12 cellular contexts compared by ENCODE assay signal in the genomic region with DNA sequence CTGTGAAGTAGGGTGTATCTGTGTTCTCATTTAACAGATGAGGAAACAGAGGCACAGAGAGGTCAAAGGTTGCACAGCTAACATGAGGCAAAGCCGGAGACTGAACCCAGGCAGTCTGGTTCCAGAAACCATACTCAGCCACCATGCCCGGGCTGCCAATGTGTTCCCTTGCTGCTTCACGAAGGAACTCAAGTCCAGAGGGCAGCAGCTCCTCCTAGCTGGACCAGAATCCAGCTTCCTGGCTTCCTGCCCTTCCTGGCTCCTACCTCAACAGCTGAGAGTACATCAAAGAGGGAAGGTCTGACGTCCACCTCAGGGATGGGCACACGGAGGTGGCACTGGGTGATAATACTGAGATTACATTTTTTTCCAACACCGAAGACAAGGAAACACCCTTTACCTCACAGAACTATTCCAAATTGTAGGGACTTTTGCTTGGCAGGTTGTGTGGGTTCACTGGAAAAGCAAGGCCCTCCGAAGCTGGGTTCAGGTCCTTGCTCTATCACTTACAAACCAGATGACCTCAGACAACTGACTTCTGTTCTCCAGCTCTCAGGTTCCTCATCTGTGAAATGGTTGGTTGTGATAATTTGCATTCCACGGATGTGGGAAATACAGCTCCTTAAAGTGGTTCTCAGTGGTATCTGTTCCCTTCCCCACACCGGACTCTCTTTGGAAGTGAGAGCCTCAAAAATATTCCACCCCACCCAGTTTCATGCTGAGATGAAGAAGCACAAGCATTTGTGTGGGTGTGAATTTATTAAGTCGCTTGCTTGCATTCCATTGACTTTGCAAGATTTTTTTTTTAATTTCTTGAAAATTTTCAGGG.
DNase-seq lines count a peak whose midpoint lies in the region; ATAC-seq, FAIRE-seq and TF ChIP-seq lines count a peak whose summit lies in the region.
"Had no signal": no experiment of that assay in that cellular context is flagged by ENCODE, and none has a peak within 500 bp of the region (broad histone marks: within the 10 kb centered on the region; RNA-seq: fewer than 3 reads in every experiment).

No MANE protein-coding gene starts in this region.

- H3K4me1 ChIP-seq in gastroesophageal sphincter, result peaks cover 0 to 14% (median 0%) of the 10 kb centered on the region in 3 donors
- H3K4me1 ChIP-seq in small intestine (ENCODE audit: control insufficient read depth in 2 of 2, insufficient read depth in 1 of 2, low read depth in 1 of 2, low read length in 1 of 2), result peaks cover 4 to 8% of the 10 kb centered on the region in 2 donors

- H3K27me3 ChIP-seq in gastroesophageal sphincter, result no peaks in the 10 kb centered on the region
- H3K27me3 ChIP-seq in small intestine (ENCODE audit: control insufficient read depth in 2 of 2, insufficient read depth in 2 of 2, low read length in 2 of 2), result peaks cover 0 to 2% of the 10 kb centered on the region in 2 donors

- no peaks in the 10 kb centered on the region for H3K36me3 ChIP-seq in gastroesophageal sphincter
- H3K36me3 ChIP-seq in small intestine (ENCODE audit: control insufficient read depth in 2 of 2, insufficient read depth in 2 of 2, low read length in 2 of 2), result no peaks in the 10 kb centered on the region

- 43 to 100% methylated on average over 3 to 4 of the region's 10 CpGs for WGBS in gastroesophageal sphincter (ENCODE audit: low coverage in 1 of 2), 2 donors
- WGBS in small intestine, 3 donors, result 29 to 52% (median 41%) methylated on average over 10 of the region's 10 CpGs

- no peak for TF ChIP-seq POLR2A in gastroesophageal sphincter (IDR thresholded peaks at IDR 0.05)

- ATAC-seq in gastroesophageal sphincter (peak; percentile 29), GM18498 (IDR thresholded peaks at IDR 0.05; ENCODE audit: unreplicated experiment) (no peak)

- no peak for FAIRE-seq in small intestine (lab: Jason Lieb, UNC)
- FAIRE-seq: D721Med, kidney had no signal

- peak; percentile 42 for DNase-seq in GM13976 (ENCODE audit: low spot score)
- DNase-seq in NCI-H69 (lab: John Stamatoyannopoulos, UW), result peak; percentile 13
- peak; percentile 87 for DNase-seq in small intestine
- DNase-seq in OCI-M2 (lab: John Stamatoyannopoulos, UW; ENCODE audit: unreplicated experiment), result no peak
- no peak for DNase-seq in GM10266 (ENCODE audit: extremely low spot score)
- DNase-seq: activated effector memory CD4-positive, alpha-beta T cell treated with Interleukin-2 at 50 U/mL for 16 hours; kidney; NK-92 treated with Interleukin-12 subunit alpha and Interleukin-12 subunit beta, amount 100 ng/mL, for 24 hours; SW 1271 had no signal

- TF ChIP-seq CTCF in GM13976 (IDR thresholded peaks at IDR 0.05; ENCODE audit: borderline replicate concordance, control extremely low read depth, extremely low read depth, insufficient read depth, missing control alignments) (no peak), gastroesophageal sphincter (IDR thresholded peaks at IDR 0.05) (peak in 2 of 4 experiments; percentile 12 to 37), GM10266 (IDR thresholded peaks at IDR 0.05; ENCODE audit: control insufficient read depth, insufficient read depth, low read depth, missing control alignments) (no peak)

- H3K4me3 ChIP-seq in gastroesophageal sphincter (no peak overlapping the region), small intestine (ENCODE audit: low read depth in 1 of 2, low read length in 2 of 2) (no peak overlapping the region)

- H3K27ac ChIP-seq in gastroesophageal sphincter (no peak overlapping the region), small intestine (ENCODE audit: low read depth in 1 of 2, low read length in 1 of 2) (no peak overlapping the region)

- in situ Hi-C loops in GM13976 (cut with MboI; ENCODE audit: low sequenced_read_pairs, unreplicated experiment), result no loop called here

- TF ChIP-seq EP300 in gastroesophageal sphincter (IDR thresholded peaks at IDR 0.05), result no peak

- H3K9me3 ChIP-seq in gastroesophageal sphincter (no peaks in the 10 kb centered on the region), small intestine (ENCODE audit: control insufficient read depth, low read depth) (no peaks in the 10 kb centered on the region)

Comparison
In these comparisons a context has a peak if more than half of its experiments do, and no peak if none do; other contexts are left out.
1. DNase-seq: peak in GM13976 (single experiment), NCI-H69 (single experiment) and small intestine (single experiment); none in OCI-M2 (single experiment) and GM10266 (single experiment).